27 cellular contexts compared by ENCODE assay signal in genomic region chr10:16583382-16583781, GRCh38.
DNase-seq lines count a peak whose midpoint lies in the region; ATAC-seq and TF ChIP-seq lines count a peak whose summit lies in the region.
"Had no signal": no experiment of that assay in that cellular context is flagged by ENCODE, and none has a peak within 500 bp of the region (broad histone marks: within the 10 kb centered on the region; RNA-seq: fewer than 3 reads in every experiment).

No MANE protein-coding gene starts in this region.

- peak; percentile 89 for ATAC-seq in Right ventricle myocardium inferior
- ATAC-seq: activated CD4-positive, alpha-beta T cell treated with anti-CD3 and anti-CD28 coated beads for 36 hours; activated CD8-positive, alpha-beta T cell treated with anti-CD3 and anti-CD28 coated beads for 36 hours; esophagus mucosa; K562 had no signal

- H3K36me3 ChIP-seq in right atrium auricular region, result no peaks in the 10 kb centered on the region
- H3K36me3 ChIP-seq in left ventricle myocardium inferior, result no peaks in the 10 kb centered on the region
- H3K36me3 ChIP-seq in skeletal muscle tissue (ENCODE audit: control insufficient read depth in 3 of 3, insufficient read depth in 3 of 3, low read length in 3 of 3), result no peaks in the 10 kb centered on the region
- H3K36me3 ChIP-seq: BLaER1, neural progenitor cell, tibial artery had no signal

- no peak overlapping the region for H3K27ac ChIP-seq in right atrium auricular region
- peak overlapping the region; percentile 28 for H3K27ac ChIP-seq in left ventricle myocardium inferior (replicated peaks)
- H3K27ac ChIP-seq in skeletal muscle tissue (ENCODE audit: low read depth, low read length), result no peak overlapping the region
- H3K27ac ChIP-seq: BLaER1, neural progenitor cell, parathyroid adenoma, tibial artery, VCaP had no signal

- no peak for TF ChIP-seq CTCF in right atrium auricular region (IDR thresholded peaks at IDR 0.05)
- TF ChIP-seq CTCF in left ventricle myocardium inferior (IDR thresholded peaks at IDR 0.05; ENCODE audit: borderline replicate concordance), result no peak

- DNase-seq in Right ventricle myocardium inferior (ENCODE audit: missing footprints) (no peak), right atrium auricular region (ENCODE audit: low spot score) (no peak), NCI-H2029 treated with DMSO at 0.1 percent for 48 hours (lab: John Stamatoyannopoulos, UW) (peak; percentile 11), left ventricle myocardium inferior (peak; percentile 37), HuH-7.5 (ENCODE audit: low spot score) (no peak), DMS53 treated with DMSO at 0.1 percent for 48 hours (lab: John Stamatoyannopoulos, UW; ENCODE audit: unreplicated experiment) (no peak)
- DNase-seq: activated CD4-positive, alpha-beta T cell treated with anti-CD3 and anti-CD28 coated beads for 36 hours; activated CD8-positive, alpha-beta memory T cell treated with anti-CD3 and anti-CD28 coated beads, Interleukin-2, amount 50 U/mL, for 48 hours; activated CD8-positive, alpha-beta T cell treated with anti-CD3 and anti-CD28 coated beads for 36 hours; activated naive CD4-positive, alpha-beta T cell treated with anti-CD3 and anti-CD28 coated beads for 36 hours; cerebellar nuclear complex; hippocampal formation; NCI-H1105 treated with DMSO at 0.1 percent for 48 hours; NCI-H187 treated with DMSO at 0.1 percent for 48 hours; NCI-H345; NCI-H748 treated with DMSO at 0.1 percent for 48 hours; stimulated activated CD4-positive, alpha-beta T cell treated with anti-CD3 and anti-CD28 coated beads, Interleukin-12 subunit alpha, Interleukin-12 subunit beta, amount 100 ng/mL, for 4 hours; stimulated activated CD4-positive, alpha-beta T cell treated with anti-CD3 and anti-CD28 coated beads, Interleukin-4, amount 100 ng/mL, for 1 hour; SW 1271; tibial artery had no signal

- H3K27me3 ChIP-seq in right atrium auricular region, result no peaks in the 10 kb centered on the region
- H3K27me3 ChIP-seq in left ventricle myocardium inferior (ENCODE audit: low read depth), result no peaks in the 10 kb centered on the region
- H3K27me3 ChIP-seq in skeletal muscle tissue (ENCODE audit: control insufficient read depth in 3 of 3, insufficient read depth in 3 of 3, low read length in 3 of 3), result no peaks in the 10 kb centered on the region
- H3K27me3 ChIP-seq: BLaER1, neural progenitor cell, tibial artery had no signal

- intact Hi-C loops in Right ventricle myocardium inferior (cut with DNase I), result no loop called here
- intact Hi-C loops in left ventricle myocardium inferior (cut with micrococcal nuclease), result no loop called here

- H3K4me3 ChIP-seq in right atrium auricular region (no peak overlapping the region), left ventricle myocardium inferior (peak overlapping the region; percentile 35), skeletal muscle tissue (ENCODE audit: low read length in 3 of 3) (peak overlapping the region; percentile 16 to 61 (median 54))
- H3K4me3 ChIP-seq: BLaER1, K562, neural progenitor cell, tibial artery had no signal

- no peaks in the 10 kb centered on the region for H3K9me3 ChIP-seq in right atrium auricular region
- H3K9me3 ChIP-seq in left ventricle myocardium inferior (replicated peaks), result no peaks in the 10 kb centered on the region
- H3K9me3 ChIP-seq in skeletal muscle tissue (ENCODE audit: control insufficient read depth in 3 of 3, low read length in 3 of 3), result no peaks in the 10 kb centered on the region
- H3K9me3 ChIP-seq: BLaER1, tibial artery had no signal

- peak overlapping the region; percentile 14 to 65 (median 50) for H3K9ac ChIP-seq in skeletal muscle tissue (ENCODE audit: low read depth in 1 of 3, low read length in 3 of 3)
- H3K9ac ChIP-seq: BLaER1, neural progenitor cell, parathyroid adenoma had no signal

- no peaks in the 10 kb centered on the region for H3K4me1 ChIP-seq in right atrium auricular region
- H3K4me1 ChIP-seq in left ventricle myocardium inferior, result no peaks in the 10 kb centered on the region
- peaks cover 3 to 11% (median 4%) of the 10 kb centered on the region in 3 donors for H3K4me1 ChIP-seq in skeletal muscle tissue (ENCODE audit: control insufficient read depth in 3 of 3, insufficient read depth in 3 of 3, low read length in 3 of 3)
- H3K4me1 ChIP-seq: BLaER1, neural progenitor cell, parathyroid adenoma had no signal

Comparison
In these comparisons a context has a peak if more than half of its experiments do, and no peak if none do; other contexts are left out.
1. DNase-seq: peak in NCI-H2029 treated with DMSO at 0.1 percent for 48 hours (single experiment) and left ventricle myocardium inferior (single experiment); none in Right ventricle myocardium inferior (single experiment), right atrium auricular region (single experiment), HuH-7.5 (single experiment) and DMS53 treated with DMSO at 0.1 percent for 48 hours (single experiment).
2. H3K4me3 ChIP-seq: peak in left ventricle myocardium inferior (single experiment) and skeletal muscle tissue (3 of 3); none in right atrium auricular region (0 of 2).